ENCODE assay signal across 35 cellular contexts in genomic region chrX:144730486-144730885, GRCh38.
A peak's percentile ranks its signal among the peaks of the same experiment; 100 is the strongest.
DNase-seq lines count a peak whose midpoint lies in the region; ATAC-seq, FAIRE-seq and TF ChIP-seq lines count a peak whose summit lies in the region.
"Had no signal": no experiment of that assay in that cellular context is flagged by ENCODE, and none has a peak within 500 bp of the region (broad histone marks: within the 10 kb centered on the region; RNA-seq: fewer than 3 reads in every experiment).

No MANE protein-coding gene starts in this region.

- H3K9me3 ChIP-seq in mammary epithelial cell (replicated peaks; ENCODE audit: insufficient read depth, low read length) = peaks cover 16% of the 10 kb centered on the region
- H3K9me3 ChIP-seq in keratinocyte (ENCODE audit: control insufficient read depth, low read depth, low read length) = peaks cover 5% of the 10 kb centered on the region
- no peaks in the 10 kb centered on the region for H3K9me3 ChIP-seq in body of pancreas
- H3K9me3 ChIP-seq: gastrocnemius medialis, MG63, thyroid gland, vagina had no signal

- H3K9ac ChIP-seq in mammary epithelial cell (ENCODE audit: insufficient read depth, low read length) (no peak overlapping the region), keratinocyte (ENCODE audit: control insufficient read depth, extremely low read depth, insufficient read depth, low read length) (peak overlapping the region; percentile 18)

- H3K27me3 ChIP-seq in mammary epithelial cell (ENCODE audit: insufficient read depth, low read length) (no peaks in the 10 kb centered on the region), keratinocyte (ENCODE audit: control insufficient read depth, extremely low read depth, insufficient read depth, low read length) (no peaks in the 10 kb centered on the region), body of pancreas (no peaks in the 10 kb centered on the region)
- H3K27me3 ChIP-seq: cardiac muscle cell, gastrocnemius medialis, MG63, thyroid gland, vagina had no signal

- in situ Hi-C loops in mammary epithelial cell (cut with MboI; ENCODE audit: low sequenced_read_pairs in 2 of 2) = no loop called here

- TF ChIP-seq CTCF in mammary epithelial cell (conservative IDR thresholded peaks at IDR 0.05 in 1 of 2, IDR thresholded peaks at IDR 0.05 in 1 of 2; ENCODE audit: extremely low read depth in 1 of 2, insufficient read depth in 1 of 2, low read depth in 1 of 2, low read length in 2 of 2) = no peak
- TF ChIP-seq CTCF in keratinocyte (optimal IDR thresholded peaks at IDR 0.05 in 1 of 3, IDR thresholded peaks at IDR 0.05 in 1 of 3, conservative IDR thresholded peaks at IDR 0.05 in 1 of 3; ENCODE audit: extremely low read depth in 1 of 3, insufficient read depth in 2 of 3, low read length in 3 of 3) = no peak
- TF ChIP-seq CTCF in body of pancreas (IDR thresholded peaks at IDR 0.05) = no peak

- H3K27ac ChIP-seq in mammary epithelial cell (ENCODE audit: insufficient read depth, low read depth, low read length) (peak overlapping the region; percentile 44), keratinocyte (ENCODE audit: control insufficient read depth, insufficient read depth, low read length) (peak overlapping the region; percentile 47), body of pancreas (no peak overlapping the region)
- H3K27ac ChIP-seq: cardiac muscle cell, coronary artery, gastrocnemius medialis, thyroid gland, vagina had no signal

- no peaks in the 10 kb centered on the region for H3K79me2 ChIP-seq in mammary epithelial cell (ENCODE audit: insufficient read depth, low read length)
- H3K79me2 ChIP-seq in keratinocyte (ENCODE audit: control insufficient read depth, insufficient read depth, low read length) = peaks cover 25% of the 10 kb centered on the region

- no TSS peak for BruUV-seq in mammary epithelial cell (replicated peaks; lab: Mats Ljungman, UMichigan)

- no peaks in the 10 kb centered on the region for H3K4me1 ChIP-seq in mammary epithelial cell (ENCODE audit: insufficient read depth, low read length)
- no peaks in the 10 kb centered on the region for H3K4me1 ChIP-seq in keratinocyte (ENCODE audit: control insufficient read depth, extremely low read depth, insufficient read depth, low read length)
- no peaks in the 10 kb centered on the region for H3K4me1 ChIP-seq in body of pancreas
- H3K4me1 ChIP-seq: gastrocnemius medialis, thyroid gland, vagina had no signal

- H4K20me1 ChIP-seq in mammary epithelial cell (ENCODE audit: insufficient read depth, low read length) = no peaks in the 10 kb centered on the region
- H4K20me1 ChIP-seq in keratinocyte (ENCODE audit: control insufficient read depth, extremely low read depth, insufficient read depth, low read length) = no peaks in the 10 kb centered on the region

- H3K36me3 ChIP-seq in mammary epithelial cell (ENCODE audit: insufficient read depth, low read length) (no peaks in the 10 kb centered on the region), keratinocyte (ENCODE audit: control insufficient read depth in 2 of 2, extremely low read depth in 1 of 2, insufficient read depth in 2 of 2, low read length in 2 of 2) (no peaks in the 10 kb centered on the region), body of pancreas (replicated peaks in 1 of 2; ENCODE audit: insufficient read depth in 1 of 2, low read depth in 2 of 2) (no peaks in the 10 kb centered on the region)
- H3K36me3 ChIP-seq: cardiac muscle cell, gastrocnemius medialis, MG63, thyroid gland, vagina had no signal

- FAIRE-seq in keratinocyte (lab: Jason Lieb, UNC) = no peak
- FAIRE-seq: A204.1, GM18507, H1 had no signal

- no peak overlapping the region for H3K4me3 ChIP-seq in mammary epithelial cell (replicated peaks in 1 of 3; ENCODE audit: insufficient read depth in 1 of 3, low read depth in 2 of 3, low read length in 3 of 3)
- H3K4me3 ChIP-seq in keratinocyte (ENCODE audit: control insufficient read depth in 2 of 3, extremely low read depth in 1 of 3, insufficient read depth in 2 of 3, low read depth in 1 of 3, low read length in 3 of 3) = peak overlapping the region; percentile 11 to 21 (median 14)
- H3K4me3 ChIP-seq in body of pancreas = no peak overlapping the region
- H3K4me3 ChIP-seq: cardiac muscle cell, coronary artery, gastrocnemius medialis, MG63, thyroid gland, vagina had no signal

- H3K4me2 ChIP-seq in mammary epithelial cell (ENCODE audit: insufficient read depth, low read depth, low read length) = no peak overlapping the region
- peak overlapping the region; percentile 29 for H3K4me2 ChIP-seq in keratinocyte (ENCODE audit: control insufficient read depth, extremely low read depth, insufficient read depth, low read depth, low read length)

- WGBS in mammary epithelial cell (ENCODE audit: low coverage, missing lambda C conversion rate) = 44% methylated on average over 2 of the region's 2 CpGs
- WGBS in body of pancreas, 2 donors = 24 to 60% methylated on average over 2 of the region's 2 CpGs

- ATAC-seq in GM19463 (IDR thresholded peaks at IDR 0.05; ENCODE audit: unreplicated experiment) = no peak
- ATAC-seq in body of pancreas = no peak
- ATAC-seq: activated naive CD4-positive, alpha-beta T cell treated with anti-CD3 and anti-CD28 coated beads, Interleukin-2, amount 50 U/mL, for 72 hours; CD8-positive, alpha-beta T cell; effector memory CD8-positive, alpha-beta T cell; gastrocnemius medialis; left colon; stimulated activated naive CD8-positive, alpha-beta T cell treated with anti-CD3 and anti-CD28 coated beads, Interleukin-15, amount 100 ng/mL, for 72 hours had no signal

- intact Hi-C loops in mammary epithelial cell (cut with micrococcal nuclease) = no loop called here
- intact Hi-C loops in body of pancreas (cut with DNase I) = no loop called here
- intact Hi-C loops in cardiac septum (cut with DNase I) = no loop called here

- TF ChIP-seq POLR2A in body of pancreas (IDR thresholded peaks at IDR 0.05) = no peak

- CTCF ChIA-PET in mammary epithelial cell (lab: Charles Lee; ENCODE audit: low non-redundant PET) = no interaction called here

- DNase-seq in A172 (ENCODE audit: low spot score) (peak; percentile 82), HT-29 (ENCODE audit: low spot score) (peak; percentile 16), mammary epithelial cell (peak; percentile 81), keratinocyte (ENCODE audit: low read depth, low spot score) (peak; percentile 2), body of pancreas (no peak), cardiac septum (ENCODE audit: low spot score) (no peak)
- no peak for DNase-seq in effector CD4-positive, alpha-beta T cell
- DNase-seq: activated CD4-positive, alpha-beta T cell treated with anti-CD3 and anti-CD28 coated beads for 4 hours; activated effector memory CD4-positive, alpha-beta T cell treated with Interleukin-2 at 50 U/mL for 16 hours; activated T-cell treated with anti-CD3 and anti-CD28 coated beads for 4 hours; amygdala; CD8-positive, alpha-beta T cell; effector memory CD8-positive, alpha-beta T cell; gastrocnemius medialis; KBM-7; left colon; MG63; NCI-H1105; NCI-H1930; NCI-H526; nephron progenitor cell; OCI-M1; SHP77; stimulated activated CD8-positive, alpha-beta memory T cell treated with anti-CD3 and anti-CD28 coated beads, Interleukin-4, amount 100 ng/mL, for 48 hours; stimulated activated naive CD8-positive, alpha-beta T cell treated with anti-CD3 and anti-CD28 coated beads, Interleukin-15, amount 100 ng/mL, for 72 hours; T-helper 9 cell; thyroid gland had no signal

- H3K9me1 ChIP-seq in keratinocyte (ENCODE audit: control insufficient read depth, extremely low read depth, insufficient read depth, low read length) = no peaks in the 10 kb centered on the region

- dilution Hi-C loops in mammary epithelial cell (cut with HindIII; ENCODE audit: low sequenced_read_pairs) = no loop called here
- dilution Hi-C loops in keratinocyte (cut with MboI; ENCODE audit: extremely low pct_ligation_motif_present, low sequenced_read_pairs) = no loop called here

- H2AFZ ChIP-seq in mammary epithelial cell (ENCODE audit: low read depth, low read length) (no peak overlapping the region), keratinocyte (ENCODE audit: control insufficient read depth, low read length) (no peak overlapping the region)

Comparison
In these comparisons a context has a peak if more than half of its experiments do, and no peak if none do; other contexts are left out.
1. DNase-seq: peak in A172 (single experiment), HT-29 (single experiment), mammary epithelial cell (single experiment) and keratinocyte (single experiment); none in body of pancreas (0 of 4), cardiac septum (single experiment) and effector CD4-positive, alpha-beta T cell (single experiment).
2. H3K27ac ChIP-seq: peak in mammary epithelial cell (single experiment) and keratinocyte (single experiment); none in body of pancreas (0 of 4).
3. H3K4me3 ChIP-seq: peak in keratinocyte (3 of 3); none in mammary epithelial cell (0 of 3) and body of pancreas (0 of 2).